In genomic region chr11:47507016-47507631, GRCh38 we compare ENCODE assay signal across 9 cellular contexts. TPM values are rescaled to one million over a fixed set of nuclear protein-coding genes. Genes with fewer than 3 reads are reported as not detected.
A peak's percentile ranks its signal among the peaks of the same experiment; 100 is the strongest.
DNase-seq lines count a peak whose midpoint lies in the region; ATAC-seq, FAIRE-seq and TF ChIP-seq lines count a peak whose summit lies in the region.
"Had no signal": no experiment of that assay in that cellular context is flagged by ENCODE, and none has a peak within 500 bp of the region (broad histone marks: within the 10 kb centered on the region; RNA-seq: fewer than 3 reads in every experiment).

No MANE protein-coding gene starts in this region.

- no peaks in the 10 kb centered on the region for H3K36me3 ChIP-seq in lower lobe of right lung
- H3K36me3 ChIP-seq in transverse colon = no peaks in the 10 kb centered on the region
- H3K36me3 ChIP-seq: stomach had no signal

- no peak for FAIRE-seq in GM12891 (lab: Jason Lieb, UNC)

- peaks cover 73% of the 10 kb centered on the region for H3K4me1 Mint-ChIP-seq in activated CD8-positive, alpha-beta T cell treated with anti-CD3 and anti-CD28 coated beads for 36 hours (ENCODE audit: low read depth)

- TF ChIP-seq EP300 in transverse colon (IDR thresholded peaks at IDR 0.05; ENCODE audit: low read depth) = no peak

- POLR2A ChIA-PET in activated CD8-positive, alpha-beta T cell treated with anti-CD3 and anti-CD28 coated beads for 36 hours (lab: Charles Lee) = interaction anchor here (1.0 kb wide), 2 partner anchors 8 to 11 kb away, joined by 4 read pairs; no protein-coding TSS in a partner anchor

- TF ChIP-seq POLR2A in transverse colon (IDR thresholded peaks at IDR 0.05) (no peak), GM12891 (IDR thresholded peaks at IDR 0.05; ENCODE audit: low read depth, low read length) (no peak)

- in situ Hi-C loops in transverse colon (cut with MboI; ENCODE audit: low pct_ligation_motif_present in 1 of 4, low pct_unique_long_range_greater_than_20kb in 1 of 4, low sequenced_read_pairs in 3 of 4) = no loop called here

- TF ChIP-seq CTCF in activated CD8-positive, alpha-beta T cell treated with anti-CD3 and anti-CD28 coated beads for 36 hours (IDR thresholded peaks at IDR 0.05) = no peak
- TF ChIP-seq CTCF in lower lobe of right lung (IDR thresholded peaks at IDR 0.05) (no peak), transverse colon (IDR thresholded peaks at IDR 0.05) (no peak)

- H3K27me3 Mint-ChIP-seq in activated CD8-positive, alpha-beta T cell treated with anti-CD3 and anti-CD28 coated beads for 36 hours = no peaks in the 10 kb centered on the region

- intact Hi-C loops in activated CD8-positive, alpha-beta T cell treated with anti-CD3 and anti-CD28 coated beads for 36 hours (cut with micrococcal nuclease) = no loop called here
- intact Hi-C loops in lower lobe of right lung (cut with DNase I) (no loop called here), transverse colon (cut with DNase I; ENCODE audit: low total_unique reads) (no loop called here)

- peak overlapping the region; percentile 25 for H3K27ac ChIP-seq in lower lobe of right lung
- H3K27ac ChIP-seq in transverse colon = peak overlapping the region in 1 of 4 donors; percentile 44

- H3K9me3 ChIP-seq in lower lobe of right lung = no peaks in the 10 kb centered on the region
- H3K9me3 ChIP-seq in transverse colon = no peaks in the 10 kb centered on the region
- H3K9me3 ChIP-seq: stomach had no signal

- H3K27me3 ChIP-seq in lower lobe of right lung (ENCODE audit: low read depth) = no peaks in the 10 kb centered on the region
- no peaks in the 10 kb centered on the region for H3K27me3 ChIP-seq in transverse colon
- H3K27me3 ChIP-seq: stomach had no signal

- peak; percentile 38 for DNase-seq in AG20443 (ENCODE audit: low spot score)
- DNase-seq in activated CD8-positive, alpha-beta T cell treated with anti-CD3 and anti-CD28 coated beads for 36 hours = no peak
- no peak for DNase-seq in lower lobe of right lung
- no peak for DNase-seq in activated CD8-positive, alpha-beta memory T cell treated with anti-CD3 and anti-CD28 coated beads for 24 hours
- no peak for DNase-seq in DMS 273 treated with DMSO at 0.1 percent for 48 hours (lab: John Stamatoyannopoulos, UW)
- no peak for DNase-seq in transverse colon
- no peak for DNase-seq in GM12891 (ENCODE audit: insufficient read length, low spot score)
- DNase-seq: stomach had no signal

- 53 to 54% methylated on average over 7 to 8 of the region's 8 CpGs for WGBS in transverse colon (ENCODE audit: low coverage in 1 of 2), 2 donors

- CTCF ChIA-PET in activated CD8-positive, alpha-beta T cell treated with anti-CD3 and anti-CD28 coated beads for 36 hours (lab: Charles Lee) = interaction anchor here (0.6 to 1.5 kb wide), 4 partner anchors 14 to 58 kb away, joined by 3 to 4 read pairs (median 4); no protein-coding TSS in a partner anchor

- peaks cover 30% of the 10 kb centered on the region for H3K36me3 Mint-ChIP-seq in activated CD8-positive, alpha-beta T cell treated with anti-CD3 and anti-CD28 coated beads for 36 hours (ENCODE audit: low read depth)

- ATAC-seq in GM21529 (IDR thresholded peaks at IDR 0.05; ENCODE audit: unreplicated experiment) = peak; percentile 45
- no peak for ATAC-seq in activated CD8-positive, alpha-beta T cell treated with anti-CD3 and anti-CD28 coated beads for 36 hours
- no peak for ATAC-seq in lower lobe of right lung

- H3K9me3 Mint-ChIP-seq in activated CD8-positive, alpha-beta T cell treated with anti-CD3 and anti-CD28 coated beads for 36 hours = no peaks in the 10 kb centered on the region

- peak overlapping the region; percentile 56 for H3K27ac Mint-ChIP-seq in activated CD8-positive, alpha-beta T cell treated with anti-CD3 and anti-CD28 coated beads for 36 hours

- H3K4me3 ChIP-seq in lower lobe of right lung = no peak overlapping the region
- H3K4me3 ChIP-seq in transverse colon = no peak overlapping the region
- H3K4me3 ChIP-seq: stomach had no signal

- H3K4me3 Mint-ChIP-seq in activated CD8-positive, alpha-beta T cell treated with anti-CD3 and anti-CD28 coated beads for 36 hours = peak overlapping the region; percentile 0

- H3K4me1 ChIP-seq in lower lobe of right lung (peaks cover 63% of the 10 kb centered on the region), transverse colon (peaks cover 25 to 74% (median 48%) of the 10 kb centered on the region in 4 donors)

TF ChIP-seq in GM12891, 5 proteins besides CTCF, POLR2A, EP300 and RAD21:
- TF ChIP-seq POU2F2 (IDR thresholded peaks at IDR 0.05; ENCODE audit: low read depth, low read length) (no peak), TAF1 (IDR thresholded peaks at IDR 0.05; ENCODE audit: low read depth, low read length) (no peak), PAX5 (IDR thresholded peaks at IDR 0.05; ENCODE audit: insufficient read depth, low read length, severe bottlenecking) (no peak)
TF ChIP-seq in GM12891: peak in this region for 0.

RNA-seq across cellular contexts. Expression of gene CELF1, which starts 45.8 kb away (rescaled TPM):
- 100 to 1,000 TPM; 120 to 122 TPM for total RNA-seq in activated CD8-positive, alpha-beta T cell treated with anti-CD3 and anti-CD28 coated beads for 36 hours
- total RNA-seq in lower lobe of right lung (105 TPM), transverse colon (100 to 1,000 TPM in 2 of 4 donors, 10 to 100 TPM in 2; 82.9 to 248 (median 96.7) TPM)
- 25.7 TPM for polyA plus RNA-seq in GM12891 (2012; ENCODE audit: low read depth, missing spikeins)

RNA-seq across cellular contexts. Expression of gene RAPSN, which starts 58.2 kb away (rescaled TPM):
- total RNA-seq in activated CD8-positive, alpha-beta T cell treated with anti-CD3 and anti-CD28 coated beads for 36 hours = under 1 TPM; 0.36 to 0.81 TPM
- total RNA-seq in lower lobe of right lung (1.2 TPM), transverse colon (not detected)
- not detected for polyA plus RNA-seq in GM12891 (2012; ENCODE audit: low read depth, missing spikeins)

RNA-seq across cellular contexts. Expression of gene PTPMT1, which starts 58.3 kb away (rescaled TPM):
- total RNA-seq in activated CD8-positive, alpha-beta T cell treated with anti-CD3 and anti-CD28 coated beads for 36 hours = 10 to 100 TPM; 44.1 to 46.7 TPM
- total RNA-seq in lower lobe of right lung = 78.1 TPM
- 10 to 100 TPM; 19.1 to 79.1 (median 74.1) TPM for total RNA-seq in transverse colon
- 58.2 TPM for polyA plus RNA-seq in GM12891 (2012; ENCODE audit: low read depth, missing spikeins)
